12 cellular contexts compared by ENCODE assay signal in the genomic region with DNA sequence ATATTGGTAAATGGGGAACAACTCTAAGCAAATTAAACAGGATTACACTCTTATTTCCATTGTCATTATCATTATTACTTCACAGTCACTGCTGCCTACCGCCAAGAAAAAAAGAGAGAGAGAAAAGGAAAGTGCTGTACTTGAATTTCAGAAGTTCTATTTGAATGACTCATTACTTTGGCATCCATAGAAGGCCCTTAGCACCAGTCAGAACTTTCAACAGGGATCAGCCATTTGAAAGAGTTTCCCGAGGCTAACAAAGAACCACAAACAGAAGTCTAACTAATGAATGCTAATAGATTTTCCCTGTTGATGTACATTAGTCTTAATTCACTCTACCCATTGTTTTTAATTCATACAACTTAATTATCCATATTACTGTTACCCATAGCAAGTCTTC.
DNase-seq lines count a peak whose midpoint lies in the region; ATAC-seq and TF ChIP-seq lines count a peak whose summit lies in the region.
"Had no signal": no experiment of that assay in that cellular context is flagged by ENCODE, and none has a peak within 500 bp of the region (broad histone marks: within the 10 kb centered on the region; RNA-seq: fewer than 3 reads in every experiment).

No MANE protein-coding gene starts in this region.

- CTCF ChIA-PET in T-cell (lab: Charles Lee), result no interaction called here

- POLR2A ChIA-PET in T-cell (lab: Charles Lee), result no interaction called here

- in situ Hi-C loops in ACHN (cut with HindIII; ENCODE audit: low pct_ligation_motif_present, low pct_unique_long_range_greater_than_20kb, low sequenced_read_pairs), result no loop called here

- H3K27me3 Mint-ChIP-seq in T-cell, result peaks cover 11 to 53% of the 10 kb centered on the region in 2 donors

- no peak overlapping the region for H3K4me3 Mint-ChIP-seq in T-cell
- H3K4me3 Mint-ChIP-seq: activated T-helper 17 cell treated with anti-CD3 and anti-CD28 coated beads, Interleukin-2, amount 50 U/mL, for 72 hours; naive thymus-derived CD4-positive, alpha-beta T cell had no signal

- no peaks in the 10 kb centered on the region for H3K4me1 Mint-ChIP-seq in T-cell
- H3K4me1 Mint-ChIP-seq: activated T-helper 17 cell treated with anti-CD3 and anti-CD28 coated beads, Interleukin-2, amount 50 U/mL, for 72 hours; naive thymus-derived CD4-positive, alpha-beta T cell had no signal

- peak; percentile 69 for DNase-seq in ACHN
- peak; percentile 72 for DNase-seq in dedifferentiated amniotic fluid mesenchymal stem cell (ENCODE audit: extremely low spot score)
- peak; percentile 69 for DNase-seq in kidney glomerular epithelial cell (lab: John Stamatoyannopoulos, UW)
- no peak for DNase-seq in anterior cingulate cortex (lab: John Stamatoyannopoulos, UW)
- no peak for DNase-seq in T-cell
- DNase-seq in cerebellum (ENCODE audit: low spot score), result no peak
- DNase-seq: naive thymus-derived CD4-positive, alpha-beta T cell; NCI-H446 treated with DMSO at 0.1 percent for 48 hours had no signal

- H3K27ac Mint-ChIP-seq in T-cell, result no peak overlapping the region
- H3K27ac Mint-ChIP-seq: activated T-helper 17 cell treated with anti-CD3 and anti-CD28 coated beads, Interleukin-2, amount 50 U/mL, for 72 hours; naive thymus-derived CD4-positive, alpha-beta T cell had no signal

- TF ChIP-seq RAD21 in Ishikawa (IDR thresholded peaks at IDR 0.05; ENCODE audit: low read depth), result no peak

- no peak for ATAC-seq in T-cell (replicated peaks in 1 of 4)
- ATAC-seq in GM19035 (IDR thresholded peaks at IDR 0.05; ENCODE audit: unreplicated experiment), result no peak
- ATAC-seq: activated T-helper 17 cell treated with anti-CD3 and anti-CD28 coated beads, Interleukin-2, amount 50 U/mL, for 72 hours; HepG2; naive thymus-derived CD4-positive, alpha-beta T cell had no signal

- H3K36me3 Mint-ChIP-seq in T-cell, result no peaks in the 10 kb centered on the region
- H3K36me3 Mint-ChIP-seq: naive thymus-derived CD4-positive, alpha-beta T cell had no signal

- no peak for TF ChIP-seq EP300 in Ishikawa (IDR thresholded peaks at IDR 0.05; ENCODE audit: borderline replicate concordance)

- no peaks in the 10 kb centered on the region for H3K9me3 Mint-ChIP-seq in T-cell
- H3K9me3 Mint-ChIP-seq: activated T-helper 17 cell treated with anti-CD3 and anti-CD28 coated beads, Interleukin-2, amount 50 U/mL, for 72 hours; naive thymus-derived CD4-positive, alpha-beta T cell had no signal

TF ChIP-seq in Ishikawa, 13 proteins besides CTCF, POLR2A, EP300 and RAD21:
- TF ChIP-seq TEAD4 (IDR thresholded peaks at IDR 0.05) (peak; percentile 45; the same call in 1 of the 2 replicates), NFIC (IDR thresholded peaks at IDR 0.05) (no peak), EGR1 (IDR thresholded peaks at IDR 0.05) (no peak), ZBTB7A (IDR thresholded peaks at IDR 0.05; ENCODE audit: low read depth) (no peak)
- TF ChIP-seq, protein P1, sequence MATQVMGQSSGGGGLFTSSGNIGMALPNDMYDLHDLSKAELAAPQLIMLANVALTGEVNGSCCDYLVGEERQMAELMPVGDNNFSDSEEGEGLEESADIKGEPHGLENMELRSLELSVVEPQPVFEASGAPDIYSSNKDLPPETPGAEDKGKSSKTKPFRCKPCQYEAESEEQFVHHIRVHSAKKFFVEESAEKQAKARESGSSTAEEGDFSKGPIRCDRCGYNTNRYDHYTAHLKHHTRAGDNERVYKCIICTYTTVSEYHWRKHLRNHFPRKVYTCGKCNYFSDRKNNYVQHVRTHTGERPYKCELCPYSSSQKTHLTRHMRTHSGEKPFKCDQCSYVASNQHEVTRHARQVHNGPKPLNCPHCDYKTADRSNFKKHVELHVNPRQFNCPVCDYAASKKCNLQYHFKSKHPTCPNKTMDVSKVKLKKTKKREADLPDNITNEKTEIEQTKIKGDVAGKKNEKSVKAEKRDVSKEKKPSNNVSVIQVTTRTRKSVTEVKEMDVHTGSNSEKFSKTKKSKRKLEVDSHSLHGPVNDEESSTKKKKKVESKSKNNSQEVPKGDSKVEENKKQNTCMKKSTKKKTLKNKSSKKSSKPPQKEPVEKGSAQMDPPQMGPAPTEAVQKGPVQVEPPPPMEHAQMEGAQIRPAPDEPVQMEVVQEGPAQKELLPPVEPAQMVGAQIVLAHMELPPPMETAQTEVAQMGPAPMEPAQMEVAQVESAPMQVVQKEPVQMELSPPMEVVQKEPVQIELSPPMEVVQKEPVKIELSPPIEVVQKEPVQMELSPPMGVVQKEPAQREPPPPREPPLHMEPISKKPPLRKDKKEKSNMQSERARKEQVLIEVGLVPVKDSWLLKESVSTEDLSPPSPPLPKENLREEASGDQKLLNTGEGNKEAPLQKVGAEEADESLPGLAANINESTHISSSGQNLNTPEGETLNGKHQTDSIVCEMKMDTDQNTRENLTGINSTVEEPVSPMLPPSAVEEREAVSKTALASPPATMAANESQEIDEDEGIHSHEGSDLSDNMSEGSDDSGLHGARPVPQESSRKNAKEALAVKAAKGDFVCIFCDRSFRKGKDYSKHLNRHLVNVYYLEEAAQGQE (IDR thresholded peaks at IDR 0.05; ENCODE audit: low read depth), result no peak

Comparison
In these comparisons a context has a peak if more than half of its experiments do, and no peak if none do; other contexts are left out.
1. DNase-seq: peak in ACHN (single experiment), dedifferentiated amniotic fluid mesenchymal stem cell (single experiment) and kidney glomerular epithelial cell (single experiment); none in anterior cingulate cortex (0 of 58), T-cell (0 of 34) and cerebellum (single experiment).